Comparison of ENCODE assay signal across 1 cellular context in genomic region chr14:104752735-104753527, GRCh38.
TF ChIP-seq lines count a peak whose summit lies in the region.

Gene SIVA1, plus strand, starts transcription at chr14:104753147. Its CDS starts 55 bp downstream, at chr14:104753202.

TF ChIP-seq in HepG2, 621 proteins besides CTCF, POLR2A, EP300 and RAD21 (continued from another document and continues in another):
- no peak for TF ChIP-seq RERE (CRISPR knock-in tag; IDR thresholded peaks at IDR 0.05; ENCODE audit: low read depth)
- TF ChIP-seq ZMAT5 (CRISPR knock-in tag; IDR thresholded peaks at IDR 0.05; ENCODE audit: borderline replicate concordance, low read depth) = 0 out of 2 replicates have a peak, but pooled peaks have one; percentile 91
- TF ChIP-seq E2F2 (CRISPR knock-in tag; IDR thresholded peaks at IDR 0.05; ENCODE audit: borderline replicate concordance) = no peak; the same call in 1 of the 2 replicates
- TF ChIP-seq MAZ (IDR thresholded peaks at IDR 0.05; ENCODE audit: borderline replicate concordance, low read depth, low read length) = peak; percentile 74
- peak; percentile 76; the same call in 1 of the 2 replicates for TF ChIP-seq MAZ (CRISPR knock-in tag; IDR thresholded peaks at IDR 0.05; ENCODE audit: low read depth)
- TF ChIP-seq NAIF1 (CRISPR knock-in tag; IDR thresholded peaks at IDR 0.05; ENCODE audit: borderline replicate concordance) = peak; percentile 53; the same call in 1 of the 2 replicates
- TF ChIP-seq ZNF605 (CRISPR knock-in tag; IDR thresholded peaks at IDR 0.05) = peak; percentile 39; the same call in 1 of the 2 replicates
- 0 out of 2 replicates have a peak, but pooled peaks have one; percentile 24 for TF ChIP-seq TGIF2 (CRISPR knock-in tag; IDR thresholded peaks at IDR 0.05)
- TF ChIP-seq KAT8 (CRISPR knock-in tag; IDR thresholded peaks at IDR 0.05) = peak; percentile 83
- no peak for TF ChIP-seq HNF1A (IDR thresholded peaks at IDR 0.05; ENCODE audit: low read depth)
- TF ChIP-seq HNF1A (CRISPR knock-in tag; IDR thresholded peaks at IDR 0.05; ENCODE audit: borderline replicate concordance) = peak; percentile 66
- no peak for TF ChIP-seq MLX (CRISPR knock-in tag; IDR thresholded peaks at IDR 0.05)
- peak; percentile 67; the same call in 1 of the 2 replicates for TF ChIP-seq MIER3 (CRISPR knock-in tag; IDR thresholded peaks at IDR 0.05; ENCODE audit: borderline replicate concordance)
- TF ChIP-seq ZNF431 (CRISPR knock-in tag; IDR thresholded peaks at IDR 0.05; ENCODE audit: borderline replicate concordance, low read depth) = peak; percentile 93
- peak; percentile 77 for TF ChIP-seq GFI1 (CRISPR knock-in tag; IDR thresholded peaks at IDR 0.05; ENCODE audit: borderline replicate concordance)
- no peak for TF ChIP-seq ZNF709 (CRISPR knock-in tag; IDR thresholded peaks at IDR 0.05)
- peak; percentile 43; the same call in 1 of the 2 replicates for TF ChIP-seq CHD2 (IDR thresholded peaks at IDR 0.05; ENCODE audit: low read depth, low read length)
- no peak for TF ChIP-seq TEAD2 (CRISPR knock-in tag; IDR thresholded peaks at IDR 0.05)
- TF ChIP-seq U2AF2 (IDR thresholded peaks at IDR 0.05; ENCODE audit: low read depth, low read length) = no peak
- TF ChIP-seq NFAT5 (CRISPR knock-in tag; IDR thresholded peaks at IDR 0.05) = peak; percentile 32; the same call in 1 of the 2 replicates
- TF ChIP-seq NFYB (CRISPR knock-in tag; IDR thresholded peaks at IDR 0.05) = peak; percentile 92
- TF ChIP-seq STAG1 (CRISPR knock-in tag; IDR thresholded peaks at IDR 0.05) = peak; percentile 12; the same call in 1 of the 2 replicates
- TF ChIP-seq CC2D1A (CRISPR knock-in tag; IDR thresholded peaks at IDR 0.05) = 0 out of 2 replicates have a peak, but pooled peaks have one; percentile 70
- peak; percentile 65 for TF ChIP-seq MED1 (CRISPR knock-in tag; IDR thresholded peaks at IDR 0.05)
- TF ChIP-seq SP1 (IDR thresholded peaks at IDR 0.05) = peak; percentile 51; the same call in 1 of the 2 replicates
- peak; percentile 75 for TF ChIP-seq SP1 (CRISPR knock-in tag; IDR thresholded peaks at IDR 0.05)
- TF ChIP-seq ZGPAT (CRISPR knock-in tag; IDR thresholded peaks at IDR 0.05) = peak; percentile 89; the same call in 1 of the 2 replicates
- peak; percentile 69; the same call in 1 of the 2 replicates for TF ChIP-seq ZNF670 (CRISPR knock-in tag; IDR thresholded peaks at IDR 0.05; ENCODE audit: borderline replicate concordance)
- TF ChIP-seq ATAD3A (CRISPR knock-in tag; IDR thresholded peaks at IDR 0.05) = no peak
- no peak; the same call in 1 of the 2 replicates for TF ChIP-seq ZBTB14 (CRISPR knock-in tag; IDR thresholded peaks at IDR 0.05)
